25 cellular contexts compared by ENCODE assay signal in the genomic region with DNA sequence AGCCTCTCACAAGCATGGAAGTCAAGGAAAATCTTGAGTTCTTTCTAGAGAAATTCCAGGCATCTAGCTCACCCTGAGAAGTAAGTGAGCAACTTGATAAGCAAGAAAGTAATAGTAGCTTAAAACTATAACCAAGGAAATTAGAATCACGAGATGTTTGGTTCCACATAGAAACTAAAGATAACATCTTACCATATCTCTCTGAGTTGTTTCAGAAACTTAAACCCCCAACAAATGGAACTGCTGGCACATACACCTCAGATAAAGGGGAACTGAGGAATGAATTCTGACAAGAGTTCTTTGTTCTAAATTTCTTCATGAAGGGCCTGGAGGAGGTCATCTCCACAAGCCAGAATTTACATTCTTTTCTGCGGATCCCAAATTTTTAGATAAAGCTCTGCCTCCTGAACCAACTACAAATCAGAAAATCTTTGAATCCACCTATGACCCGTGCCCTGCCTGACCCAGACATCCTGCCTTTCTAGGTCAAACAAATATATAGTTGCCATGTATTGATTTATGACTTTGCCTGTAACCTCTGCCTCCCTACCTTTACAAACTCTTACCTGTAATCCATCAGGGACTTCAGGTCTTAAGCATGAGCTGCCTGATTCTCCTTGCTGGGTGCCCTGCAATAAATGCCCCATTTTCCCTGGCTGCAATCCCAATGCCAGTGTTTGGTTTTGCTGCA.
"Had no signal": no experiment of that assay in that cellular context is flagged by ENCODE, and none has a peak within 500 bp of the region (broad histone marks: within the 10 kb centered on the region; RNA-seq: fewer than 3 reads in every experiment).

No MANE protein-coding gene starts in this region.

- H3K4me3 Mint-ChIP-seq: immature natural killer cell; naive thymus-derived CD8-positive, alpha-beta T cell; nephron; neural progenitor cell; stimulated activated memory B cell treated with anti-CD40 and anti-IgM and Interleukin-4, amounts not matched to agents 10 μg/mL and 1 μg/mL and 100 μg/mL, for 72 hours; stimulated activated naive CD8-positive, alpha-beta T cell treated with anti-CD3 and anti-CD28 coated beads, Interleukin-15, amount 100 ng/mL, for 72 hours; type B pancreatic cell had no signal

- H3K27ac Mint-ChIP-seq: immature natural killer cell; naive thymus-derived CD8-positive, alpha-beta T cell; nephron; neural progenitor cell; stimulated activated memory B cell treated with anti-CD40 and anti-IgM and Interleukin-4, amounts not matched to agents 10 μg/mL and 1 μg/mL and 100 μg/mL, for 72 hours; type B pancreatic cell had no signal

- H3K4me2 ChIP-seq: neural progenitor cell had no signal

- H3K27me3 ChIP-seq: neural progenitor cell, ovary, sigmoid colon, spleen, tibial nerve, uterus had no signal

- H3K27me3 Mint-ChIP-seq: type B pancreatic cell had no signal

- H3K4me1 ChIP-seq: lower lobe of right lung, neural progenitor cell, prostate gland, sigmoid colon, spleen, tibial nerve, uterus had no signal

- H3K4me1 Mint-ChIP-seq: immature natural killer cell; naive thymus-derived CD8-positive, alpha-beta T cell; neural progenitor cell; stimulated activated memory B cell treated with anti-CD40 and anti-IgM and Interleukin-4, amounts not matched to agents 10 μg/mL and 1 μg/mL and 100 μg/mL, for 72 hours; stimulated activated naive CD8-positive, alpha-beta T cell treated with anti-CD3 and anti-CD28 coated beads, Interleukin-15, amount 100 ng/mL, for 72 hours had no signal

- H3K27ac ChIP-seq: lower lobe of right lung, neural progenitor cell, ovary, prostate gland, sigmoid colon, spleen, tibial nerve, uterus had no signal

- ATAC-seq: left ventricle myocardium superior; lower lobe of right lung; naive thymus-derived CD8-positive, alpha-beta T cell; right cardiac atrium; stimulated activated memory B cell treated with anti-CD40 and anti-IgM and Interleukin-4, amounts not matched to agents 10 μg/mL and 1 μg/mL and 100 μg/mL, for 72 hours; stimulated activated naive CD8-positive, alpha-beta T cell treated with anti-CD3 and anti-CD28 coated beads, Interleukin-15, amount 100 ng/mL, for 72 hours had no signal

- H3K4me3 ChIP-seq: lower lobe of right lung, neural progenitor cell, ovary, prostate gland, sigmoid colon, spleen, tibial nerve, uterus had no signal

- H3K9me3 ChIP-seq: lower lobe of right lung, prostate gland, sigmoid colon, uterus had no signal

- DNase-seq: hypothalamus; immature natural killer cell; kidney; left ventricle myocardium superior; lower lobe of right lung; mammary epithelial cell; mesenchymal stem cell; naive thymus-derived CD8-positive, alpha-beta T cell; ovary; retina; right cardiac atrium; sigmoid colon; small intestine; spleen; stimulated activated CD4-positive, alpha-beta T cell treated with anti-CD3 and anti-CD28 coated beads, Interleukin-4, amount 100 ng/mL, for 24 hours; stimulated activated naive CD4-positive, alpha-beta T cell treated with Interleukin-2 at 50 U/mL for 16 hours; stimulated activated naive CD8-positive, alpha-beta T cell treated with anti-CD3 and anti-CD28 coated beads, Interleukin-15, amount 100 ng/mL, for 72 hours; substantia nigra; uterus had no signal

- H3K9me3 Mint-ChIP-seq: immature natural killer cell; naive thymus-derived CD8-positive, alpha-beta T cell; stimulated activated memory B cell treated with anti-CD40 and anti-IgM and Interleukin-4, amounts not matched to agents 10 μg/mL and 1 μg/mL and 100 μg/mL, for 72 hours; stimulated activated naive CD8-positive, alpha-beta T cell treated with anti-CD3 and anti-CD28 coated beads, Interleukin-15, amount 100 ng/mL, for 72 hours; type B pancreatic cell had no signal

- H3K9ac ChIP-seq: neural progenitor cell had no signal

- H3K36me3 Mint-ChIP-seq: immature natural killer cell; naive thymus-derived CD8-positive, alpha-beta T cell; neural progenitor cell; stimulated activated memory B cell treated with anti-CD40 and anti-IgM and Interleukin-4, amounts not matched to agents 10 μg/mL and 1 μg/mL and 100 μg/mL, for 72 hours; type B pancreatic cell had no signal

- H2AFZ ChIP-seq: neural progenitor cell had no signal

- H3K36me3 ChIP-seq: lower lobe of right lung, neural progenitor cell, ovary, prostate gland, sigmoid colon, spleen, tibial nerve, uterus had no signal
